In genomic region chr11:125902315-125902926, GRCh38 we compare ENCODE assay signal across 1 cellular context.
TF ChIP-seq lines count a peak whose summit lies in the region.

No MANE protein-coding gene starts in this region.

TF ChIP-seq in GM23338, 12 proteins besides CTCF, POLR2A, EP300 and RAD21 (continued from another document):
- TF ChIP-seq ZNF462 (CRISPR knock-in tag; IDR thresholded peaks at IDR 0.05) (no peak), ETS1 (IDR thresholded peaks at IDR 0.05) (no peak), REST (IDR thresholded peaks at IDR 0.05; ENCODE audit: unreplicated experiment) (no peak), JUNB (IDR thresholded peaks at IDR 0.05; ENCODE audit: unreplicated experiment) (no peak), ZNF114 (CRISPR knock-in tag; IDR thresholded peaks at IDR 0.05) (no peak), EZH2phosphoT487 (IDR thresholded peaks at IDR 0.05; ENCODE audit: unreplicated experiment) (no peak), POLR2AphosphoS5 (IDR thresholded peaks at IDR 0.05; ENCODE audit: low read depth) (no peak), NANOG (IDR thresholded peaks at IDR 0.05; ENCODE audit: borderline replicate concordance) (no peak)
